Comparison of ENCODE assay signal across 8 cellular contexts in the genomic region with DNA sequence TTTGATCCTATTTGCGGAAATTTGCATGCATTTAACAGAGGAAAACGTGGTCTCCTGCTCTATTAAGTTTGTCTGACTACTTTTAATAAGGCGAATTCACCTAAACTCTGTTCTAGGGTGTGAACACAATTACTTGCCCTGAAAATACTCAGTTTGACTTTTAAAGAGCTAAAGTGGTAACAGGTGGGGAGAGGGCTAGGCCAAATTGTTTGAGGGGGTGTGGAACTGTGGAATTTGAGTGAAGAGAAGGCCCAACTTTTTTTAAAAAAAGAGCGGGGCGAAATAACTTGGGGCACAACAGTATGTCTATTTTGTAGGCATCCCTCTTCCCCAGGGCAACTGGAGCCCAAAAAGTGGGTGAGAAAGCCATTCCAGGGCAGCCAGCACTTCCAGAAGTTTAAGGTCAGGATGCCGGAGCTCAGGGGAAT. TPM values are rescaled to one million over a fixed set of nuclear protein-coding genes. Genes with fewer than 3 reads are reported as not detected.
DNase-seq lines count a peak whose midpoint lies in the region; ATAC-seq, FAIRE-seq and TF ChIP-seq lines count a peak whose summit lies in the region.

No MANE protein-coding gene starts in this region.

- H3K9me3 ChIP-seq in HepG2 (ENCODE audit: low read length): no peaks in the 10 kb centered on the region

- intact Hi-C loops in activated naive CD4-positive, alpha-beta T cell treated with anti-CD3 and anti-CD28 coated beads for 36 hours (cut with micrococcal nuclease): loop anchor here (1.0 to 10.0 kb wide), 12 partner anchors 47 to 1883 kb away; partner anchors contain the start of genes ACTL6A, DNAJC19, MRPL47 and NDUFB5
- intact Hi-C loops in HepG2 (cut with micrococcal nuclease; ENCODE audit: unreplicated experiment): loop anchor here (1.0 to 5.0 kb wide), 3 partner anchors 45 to 310 kb away; partner anchors contain the start of genes DNAJC19 and TTC14

- H3K4me3 ChIP-seq in HepG2 (replicated peaks in 1 of 3; ENCODE audit: insufficient read depth in 1 of 3, low read depth in 2 of 3, low read length in 3 of 3) (peak overlapping the region; percentile 99 to 100 (median 99)), urinary bladder (ENCODE audit: low read depth, low read length) (peak overlapping the region; percentile 88)

- DNase-seq in activated naive CD4-positive, alpha-beta T cell treated with anti-CD3 and anti-CD28 coated beads for 36 hours: no peak
- DNase-seq in activated naive CD4-positive, alpha-beta T cell (lab: John Stamatoyannopoulos, UW): no peak
- no peak for DNase-seq in HepG2 (ENCODE audit: low spot score)
- DNase-seq in RKO (ENCODE audit: low spot score): no peak
- DNase-seq in KBM-7: no peak

- TF ChIP-seq EP300 in HepG2 (IDR thresholded peaks at IDR 0.05; ENCODE audit: low read depth in 2 of 2, low read length in 2 of 2) (no peak), HepG2 (CRISPR knock-in tag; IDR thresholded peaks at IDR 0.05; ENCODE audit: borderline replicate concordance) (no peak)

- TF ChIP-seq CTCF in HepG2 (CRISPR knock-in tag; IDR thresholded peaks at IDR 0.05): no peak

- H3K36me3 ChIP-seq in HepG2 (replicated peaks in 1 of 2; ENCODE audit: control insufficient read depth in 1 of 2, insufficient read depth in 2 of 2, low read length in 2 of 2): peaks cover 1 to 2% of the 10 kb centered on the region in 2 experiments; a peak in 2 of 5 replicates
- no peaks in the 10 kb centered on the region for H3K36me3 ChIP-seq in urinary bladder (ENCODE audit: insufficient read depth)

- H4K20me1 ChIP-seq in HepG2 (ENCODE audit: insufficient read depth, low read length): peaks cover 39% of the 10 kb centered on the region

- no peak for TF ChIP-seq RAD21 in HepG2 (CRISPR knock-in tag; IDR thresholded peaks at IDR 0.05)

- H3K4me2 ChIP-seq in HepG2 (ENCODE audit: low read depth, low read length): peak overlapping the region; percentile 92

- no peaks in the 10 kb centered on the region for H3K27me3 Mint-ChIP-seq in activated naive CD4-positive, alpha-beta T cell treated with anti-CD3 and anti-CD28 coated beads for 36 hours (ENCODE audit: low read depth)
- H3K27me3 Mint-ChIP-seq in activated T-helper 17 cell treated with anti-CD3 and anti-CD28 coated beads, Interleukin-2, amount 50 U/mL, for 72 hours: no peaks in the 10 kb centered on the region

- peaks cover 50% of the 10 kb centered on the region for H3K4me1 Mint-ChIP-seq in activated naive CD4-positive, alpha-beta T cell treated with anti-CD3 and anti-CD28 coated beads for 36 hours (ENCODE audit: low read depth)
- peaks cover 15% of the 10 kb centered on the region for H3K4me1 Mint-ChIP-seq in activated T-helper 17 cell treated with anti-CD3 and anti-CD28 coated beads, Interleukin-2, amount 50 U/mL, for 72 hours

- peak; percentile 3 for ATAC-seq in HG03097 (IDR thresholded peaks at IDR 0.05; ENCODE audit: low FRiP score, unreplicated experiment)
- peak; percentile 4 for ATAC-seq in activated T-helper 17 cell treated with anti-CD3 and anti-CD28 coated beads, Interleukin-2, amount 50 U/mL, for 72 hours (replicated peaks)
- ATAC-seq in HepG2: no peak

- peak overlapping the region; percentile 93 for H3K4me3 Mint-ChIP-seq in activated naive CD4-positive, alpha-beta T cell treated with anti-CD3 and anti-CD28 coated beads for 36 hours
- H3K4me3 Mint-ChIP-seq in activated T-helper 17 cell treated with anti-CD3 and anti-CD28 coated beads, Interleukin-2, amount 50 U/mL, for 72 hours: peak overlapping the region; percentile 88

- in situ Hi-C loops in HepG2 (cut with HindIII; ENCODE audit: extremely low pct_ligation_motif_present, low pct_unique_long_range_greater_than_20kb) (no loop called here), KBM-7 (cut with MboI; ENCODE audit: low pct_unique_long_range_greater_than_20kb, low sequenced_read_pairs) (no loop called here)

- peaks cover 44% of the 10 kb centered on the region for H3K79me2 ChIP-seq in HepG2 (ENCODE audit: insufficient read depth, low read length)

- POLR2A ChIA-PET in HepG2 (lab: Yijun Ruan, JAX): interaction anchor here (1.0 to 2.4 kb wide), 6 partner anchors 40 to 1307 kb away, joined by 3 to 20 read pairs (median 5); partner anchors contain the start of genes DNAJC19, MRPL47, NDUFB5 and TTC14

- no TSS peak for BruUV-seq in HepG2 (replicated peaks; lab: Mats Ljungman, UMichigan)

- no peak for FAIRE-seq in HepG2 (lab: Jason Lieb, UNC)

- CTCF ChIA-PET in activated naive CD4-positive, alpha-beta T cell treated with anti-CD3 and anti-CD28 coated beads for 36 hours (lab: Charles Lee): interaction anchor here (0.6 to 2.3 kb wide), 7 partner anchors 9 to 170 kb away, joined by 3 to 11 read pairs (median 3); no protein-coding TSS in a partner anchor
- CTCF ChIA-PET in HepG2 (lab: Yijun Ruan, JAX; ENCODE audit: low intra/inter-chr PET ratio, low total read pairs): no interaction called here

- H3K9ac ChIP-seq in HepG2 (ENCODE audit: insufficient read depth, low read depth, low read length): peak overlapping the region; percentile 100; the same call in 1 of the 2 replicates

- H2AFZ ChIP-seq in HepG2 (ENCODE audit: low read length): peak overlapping the region; percentile 82

- H3K4me1 ChIP-seq in HepG2 (ENCODE audit: insufficient read depth, low read length) (peaks cover 42% of the 10 kb centered on the region), urinary bladder (ENCODE audit: insufficient read depth) (no peaks in the 10 kb centered on the region)

- 9% methylated on average over 5 of the region's 6 CpGs for WGBS in HepG2 (ENCODE audit: low lambda C conversion rate)
- WGBS in urinary bladder: 32% methylated on average over 6 of the region's 6 CpGs

- H3K27ac ChIP-seq in HepG2 (ENCODE audit: extremely low read length, insufficient read depth, low read length) (peak overlapping the region; percentile 98), urinary bladder (ENCODE audit: low read depth) (peak overlapping the region; percentile 88)

- no peaks in the 10 kb centered on the region for H3K9me3 Mint-ChIP-seq in activated naive CD4-positive, alpha-beta T cell treated with anti-CD3 and anti-CD28 coated beads for 36 hours
- no peaks in the 10 kb centered on the region for H3K9me3 Mint-ChIP-seq in activated T-helper 17 cell treated with anti-CD3 and anti-CD28 coated beads, Interleukin-2, amount 50 U/mL, for 72 hours

- no peak for TF ChIP-seq POLR2A in HepG2 (IDR thresholded peaks at IDR 0.05; ENCODE audit: insufficient read depth in 1 of 2, low read depth in 2 of 2, low read length in 2 of 2)

- H3K27ac Mint-ChIP-seq in activated naive CD4-positive, alpha-beta T cell treated with anti-CD3 and anti-CD28 coated beads for 36 hours: peak overlapping the region; percentile 98
- H3K27ac Mint-ChIP-seq in activated T-helper 17 cell treated with anti-CD3 and anti-CD28 coated beads, Interleukin-2, amount 50 U/mL, for 72 hours: peak overlapping the region; percentile 93

- H3K36me3 Mint-ChIP-seq in activated naive CD4-positive, alpha-beta T cell treated with anti-CD3 and anti-CD28 coated beads for 36 hours (ENCODE audit: low read depth): peaks cover 20% of the 10 kb centered on the region
- H3K36me3 Mint-ChIP-seq in activated T-helper 17 cell treated with anti-CD3 and anti-CD28 coated beads, Interleukin-2, amount 50 U/mL, for 72 hours (ENCODE audit: low read depth): peaks cover 44% of the 10 kb centered on the region

- no peaks in the 10 kb centered on the region; a peak in 1 of 5 replicates for H3K27me3 ChIP-seq in HepG2 (ENCODE audit: control insufficient read depth in 1 of 2, insufficient read depth in 2 of 2, low read length in 2 of 2)

TF ChIP-seq in HepG2, 621 proteins besides CTCF, POLR2A, EP300 and RAD21 (continues in another document):
- TF ChIP-seq FOSL1 (CRISPR knock-in tag; IDR thresholded peaks at IDR 0.05; ENCODE audit: borderline replicate concordance) (no peak), ZNF263 (CRISPR knock-in tag; IDR thresholded peaks at IDR 0.05) (no peak)

RNA-seq across cellular contexts. Expression of gene FXR1, which starts 0.6 kb away (rescaled TPM):
- 100 to 1,000 TPM; 184 to 194 TPM for total RNA-seq in activated naive CD4-positive, alpha-beta T cell treated with anti-CD3 and anti-CD28 coated beads for 36 hours
- total RNA-seq in activated T-helper 17 cell treated with anti-CD3 and anti-CD28 coated beads, Interleukin-2, amount 50 U/mL, for 72 hours: 100 to 1,000 TPM; 130 to 205 TPM
- total RNA-seq in HepG2 (2016; rRNA removed; fragmentation: Illumina TruSeq; extraction: Trizol): 132 and 205 TPM in 2 replicates
- total RNA-seq in HepG2 (2016; cell fraction: cytosol; rRNA removed; fragmentation: Illumina TruSeq; extraction: Trizol; ENCODE audit: low read depth): 37.1 and 44.6 TPM in 2 replicates
- 135 and 198 TPM in 2 replicates for total RNA-seq in HepG2 (2016; cell fraction: insoluble cytoplasmic fraction; rRNA removed; fragmentation: Illumina TruSeq; extraction: Trizol)
- total RNA-seq in HepG2 (2016; cell fraction: membrane; rRNA removed; fragmentation: Illumina TruSeq; extraction: Trizol): 87.8 and 120 TPM in 2 replicates
- 128 and 139 TPM in 2 replicates for total RNA-seq in HepG2 (2016; cell fraction: nucleus; rRNA removed; fragmentation: Illumina TruSeq; extraction: Trizol)
- polyA plus RNA-seq in HepG2 (2011; rRNA removed): 86.5 and 104 TPM in 2 replicates
- 82.8 and 98.2 TPM in 2 replicates for polyA plus RNA-seq in HepG2 (2011; cell fraction: cytosol; rRNA removed)
- polyA plus RNA-seq in HepG2 (2011; cell fraction: nucleus; rRNA removed): 47.1 and 61.6 TPM in 2 replicates
- 119 and 140 TPM in 2 replicates for polyA plus RNA-seq in HepG2 (2012)
- 22.4 and 28.0 TPM in 2 replicates for polyA plus RNA-seq in HepG2 (2016; cell fraction: cytosol; fragmentation: Illumina TruSeq; extraction: Trizol; ENCODE audit: low read depth)
- polyA plus RNA-seq in HepG2 (2016; cell fraction: insoluble cytoplasmic fraction; fragmentation: Illumina TruSeq; extraction: Trizol; ENCODE audit: low read depth): 179 and 182 TPM in 2 replicates
- 62.8 and 82.1 TPM in 2 replicates for polyA plus RNA-seq in HepG2 (2016; cell fraction: membrane; fragmentation: Illumina TruSeq; extraction: Trizol; ENCODE audit: low read depth)
- polyA plus RNA-seq in HepG2 (2016; cell fraction: nucleus; fragmentation: Illumina TruSeq; extraction: Trizol; ENCODE audit: insufficient read depth, low read depth): 103 and 104 TPM in 2 replicates
- 75.9 and 134 TPM in 2 replicates for polyA minus RNA-seq in HepG2 (2011; rRNA and poly(A)+ RNA removed; ENCODE audit: low replicate concordance)
- 87.1 and 98.8 TPM in 2 replicates for polyA minus RNA-seq in HepG2 (2011; cell fraction: cytosol; rRNA and poly(A)+ RNA removed)
- polyA minus RNA-seq in HepG2 (2011; cell fraction: nucleus; rRNA and poly(A)+ RNA removed): 248 and 258 TPM in 2 replicates
- 211 TPM for total RNA-seq in urinary bladder
- polyA plus RNA-seq in urinary bladder: 104 TPM
